20 cellular contexts compared by ENCODE assay signal in genomic region chr7:108947521-108947920, GRCh38.
"Had no signal": no experiment of that assay in that cellular context is flagged by ENCODE, and none has a peak within 500 bp of the region (broad histone marks: within the 10 kb centered on the region; RNA-seq: fewer than 3 reads in every experiment).

No MANE protein-coding gene starts in this region.

- H3K36me3 ChIP-seq: esophagus muscularis mucosa, gastrocnemius medialis, heart right ventricle, left lung had no signal

- H3K4me1 ChIP-seq: esophagus muscularis mucosa, foreskin keratinocyte, gastrocnemius medialis, heart right ventricle, left lung had no signal

- H3K27ac ChIP-seq: coronary artery, dorsolateral prefrontal cortex, esophagus muscularis mucosa, foreskin keratinocyte, gastrocnemius medialis, heart right ventricle, left lung had no signal

- ATAC-seq: foreskin keratinocyte; gastrocnemius medialis; heart right ventricle; left cardiac atrium; left lung; left ventricle myocardium superior; naive thymus-derived CD4-positive, alpha-beta T cell had no signal

- H3K4me3 ChIP-seq: coronary artery, dorsolateral prefrontal cortex, esophagus muscularis mucosa, gastrocnemius medialis, heart right ventricle, left lung, lung had no signal

- DNase-seq: dermis blood vessel endothelial cell; dorsolateral prefrontal cortex; effector CD4-positive, alpha-beta T cell; effector memory CD4-positive, alpha-beta T cell; foreskin keratinocyte; gastrocnemius medialis; glutamatergic neuron; head of caudate nucleus; heart right ventricle; hippocampal formation; left cardiac atrium; left lung; left ventricle myocardium superior; mammary epithelial cell; mesendoderm; midbrain; naive thymus-derived CD4-positive, alpha-beta T cell had no signal

- H3K9me3 ChIP-seq: gastrocnemius medialis had no signal

- H3K27me3 ChIP-seq: dorsolateral prefrontal cortex, esophagus muscularis mucosa, foreskin keratinocyte, gastrocnemius medialis, heart right ventricle, left lung had no signal
